17 cellular contexts compared by ENCODE assay signal in the genomic region with DNA sequence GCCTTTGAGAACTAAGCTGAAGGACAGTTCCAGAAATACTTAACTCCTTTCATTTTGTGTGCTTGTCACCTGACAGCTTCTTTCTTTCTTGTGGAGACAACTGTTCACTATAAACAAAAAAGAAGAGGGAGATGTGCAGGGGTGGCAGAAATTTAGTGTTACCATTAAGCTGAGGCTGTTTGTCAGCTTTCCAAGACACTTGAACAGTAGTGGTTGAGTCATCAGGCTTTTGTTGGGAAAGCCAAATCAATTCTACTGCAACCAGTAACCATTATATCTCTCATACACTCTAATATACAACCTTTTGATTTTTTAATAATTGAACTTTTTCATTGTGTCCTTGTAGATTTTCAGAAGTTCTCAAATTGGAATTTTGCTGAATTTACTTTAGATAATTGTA.
DNase-seq lines count a peak whose midpoint lies in the region; ATAC-seq and TF ChIP-seq lines count a peak whose summit lies in the region.
"Had no signal": no experiment of that assay in that cellular context is flagged by ENCODE, and none has a peak within 500 bp of the region (broad histone marks: within the 10 kb centered on the region; RNA-seq: fewer than 3 reads in every experiment).

No MANE protein-coding gene starts in this region.

- no peak overlapping the region for H3K27ac ChIP-seq in OCI-LY7 (ENCODE audit: low read depth, low read length, poor library complexity, severe bottlenecking)
- H3K27ac ChIP-seq: BLaER1, heart left ventricle, Peyer's patch, testis had no signal

- H3K9me3 ChIP-seq in OCI-LY7 (ENCODE audit: low read length) = no peaks in the 10 kb centered on the region
- H3K9me3 ChIP-seq: Peyer's patch, testis had no signal

- H3K36me3 Mint-ChIP-seq in nephron progenitor cell (ENCODE audit: low read depth) = no peaks in the 10 kb centered on the region

- no peak overlapping the region for H3K27ac Mint-ChIP-seq in nephron progenitor cell
- H3K27ac Mint-ChIP-seq: activated naive CD8-positive, alpha-beta T cell; T-helper 1 cell treated with Interleukin-12 subunit alpha and Interleukin-12 subunit beta and Interleukin-4 antibody, amounts not matched to agents 30 μg/mL and 1 μg/mL, for 36 hours had no signal

- CTCF ChIA-PET in OCI-LY7 (lab: Charles Lee; ENCODE audit: unreplicated experiment) = no interaction called here

- BruUV-seq in OCI-LY7 (replicated peaks; lab: Mats Ljungman, UMichigan) = no TSS peak

- POLR2A ChIA-PET in OCI-LY7 (lab: Charles Lee) = no interaction called here

- H3K9me2 ChIP-seq in OCI-LY7 (ENCODE audit: insufficient read depth, low read length) = no peaks in the 10 kb centered on the region

- no peak overlapping the region for H3K4me2 ChIP-seq in OCI-LY7 (ENCODE audit: low read length)
- H3K4me2 ChIP-seq: BLaER1 had no signal

- H3K4me1 ChIP-seq in OCI-LY7 (ENCODE audit: insufficient read depth, low read length, poor library complexity, severe bottlenecking) = no peaks in the 10 kb centered on the region
- H3K4me1 ChIP-seq: BLaER1, Peyer's patch, testis had no signal

- intact Hi-C loops in OCI-LY7 (cut with micrococcal nuclease; ENCODE audit: unreplicated experiment) = no loop called here

- DNase-seq in AG08395 (ENCODE audit: low spot score) (peak; percentile 45), GM03348 (ENCODE audit: low spot score) (peak; percentile 54), NCI-H446 treated with DMSO at 0.1 percent for 48 hours (lab: John Stamatoyannopoulos, UW) (peak; percentile 12), fibroblast of peridontal ligament (ENCODE audit: extremely low read depth) (peak; percentile 67), nephron progenitor cell (no peak), OCI-LY7 (ENCODE audit: low spot score) (no peak), SHP77 treated with DMSO at 0.1 percent for 48 hours (lab: John Stamatoyannopoulos, UW) (no peak)
- DNase-seq: cerebellar nuclear complex; heart left ventricle; NCI-H524 treated with DMSO at 0.1 percent for 48 hours; Peyer's patch; stimulated activated CD4-positive, alpha-beta T cell treated with anti-CD3 and anti-CD28 coated beads, Interleukin-1b, Interleukin-23, amount 100 ng/mL, for 48 hours; testis had no signal

- ATAC-seq in HG03108 (IDR thresholded peaks at IDR 0.05; ENCODE audit: unreplicated experiment) = no peak

- no peak overlapping the region for H3K4me3 Mint-ChIP-seq in nephron progenitor cell
- H3K4me3 Mint-ChIP-seq: activated naive CD8-positive, alpha-beta T cell; T-helper 1 cell treated with Interleukin-12 subunit alpha and Interleukin-12 subunit beta and Interleukin-4 antibody, amounts not matched to agents 30 μg/mL and 1 μg/mL, for 36 hours had no signal

- no peaks in the 10 kb centered on the region for H3K79me2 ChIP-seq in OCI-LY7 (ENCODE audit: insufficient read depth, low read depth, low read length)

- no peaks in the 10 kb centered on the region for H4K20me1 ChIP-seq in OCI-LY7 (ENCODE audit: insufficient read depth, low read length)
- H4K20me1 ChIP-seq: BLaER1 had no signal

- no peaks in the 10 kb centered on the region for H3K4me1 Mint-ChIP-seq in nephron progenitor cell

- no peak overlapping the region for H2AFZ ChIP-seq in OCI-LY7 (ENCODE audit: low read length)

- TF ChIP-seq CTCF in nephron progenitor cell (IDR thresholded peaks at IDR 0.05) (no peak), OCI-LY7 (conservative IDR thresholded peaks at IDR 0.05; ENCODE audit: low read length) (no peak)

- H3K27me3 Mint-ChIP-seq in nephron progenitor cell (ENCODE audit: low read depth, poor library complexity) = no peaks in the 10 kb centered on the region
- H3K27me3 Mint-ChIP-seq: activated naive CD8-positive, alpha-beta T cell had no signal

- H3K9me3 Mint-ChIP-seq in nephron progenitor cell = no peaks in the 10 kb centered on the region
- H3K9me3 Mint-ChIP-seq: T-helper 1 cell treated with Interleukin-12 subunit alpha and Interleukin-12 subunit beta and Interleukin-4 antibody, amounts not matched to agents 30 μg/mL and 1 μg/mL, for 36 hours had no signal

- no peak overlapping the region for H3K4me3 ChIP-seq in OCI-LY7 (ENCODE audit: low read depth, low read length, poor library complexity, severe bottlenecking)
- H3K4me3 ChIP-seq: BLaER1, heart left ventricle, Peyer's patch, testis had no signal

- no peaks in the 10 kb centered on the region for H3K36me3 ChIP-seq in OCI-LY7 (ENCODE audit: insufficient read depth, low read length)
- H3K36me3 ChIP-seq: BLaER1, Peyer's patch had no signal

Comparison
In these comparisons a context has a peak if more than half of its experiments do, and no peak if none do; other contexts are left out.
1. DNase-seq: peak in AG08395 (single experiment), GM03348 (single experiment), NCI-H446 treated with DMSO at 0.1 percent for 48 hours (single experiment) and fibroblast of peridontal ligament (single experiment); none in nephron progenitor cell (single experiment), OCI-LY7 (single experiment) and SHP77 treated with DMSO at 0.1 percent for 48 hours (single experiment).